In the genomic region with DNA sequence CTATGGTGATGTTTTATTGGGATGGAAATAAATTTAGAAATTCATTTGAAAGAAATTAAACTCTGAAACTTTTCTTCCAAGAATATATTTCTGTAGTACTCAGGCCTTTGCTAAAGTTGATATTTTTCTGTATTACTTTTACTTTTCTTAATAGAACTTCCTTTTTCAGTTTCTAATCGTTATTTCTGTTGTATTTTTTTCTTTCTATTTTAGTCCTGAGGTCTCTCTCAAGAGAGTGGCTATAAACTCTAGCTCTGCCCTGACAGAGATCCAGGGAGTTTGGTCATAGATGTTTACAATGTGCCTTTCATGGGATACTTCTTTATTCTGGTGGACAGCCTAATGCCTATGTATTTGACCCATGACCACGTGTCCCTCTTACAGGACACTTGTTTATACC, we compare ENCODE assay signal across 22 cellular contexts. TPM values are rescaled to one million over a fixed set of nuclear protein-coding genes. Genes with fewer than 3 reads are reported as not detected.
DNase-seq lines count a peak whose midpoint lies in the region; ATAC-seq and TF ChIP-seq lines count a peak whose summit lies in the region.
"Had no signal": no experiment of that assay in that cellular context is flagged by ENCODE, and none has a peak within 500 bp of the region (broad histone marks: within the 10 kb centered on the region; RNA-seq: fewer than 3 reads in every experiment).

No MANE protein-coding gene starts in this region.

- no peaks in the 10 kb centered on the region for H3K36me3 Mint-ChIP-seq in stimulated activated memory B cell treated with anti-CD40 and anti-IgM and Interleukin-4, amounts not matched to agents 10 μg/mL and 1 μg/mL and 100 μg/mL, for 72 hours
- no peaks in the 10 kb centered on the region for H3K36me3 Mint-ChIP-seq in endodermal cell (ENCODE audit: low read depth)

- H3K79me2 ChIP-seq in DOHH2 (ENCODE audit: control insufficient read depth, low read length) (no peaks in the 10 kb centered on the region), OCI-LY3 (ENCODE audit: low read length) (no peaks in the 10 kb centered on the region)

- ATAC-seq in HG02885 (IDR thresholded peaks at IDR 0.05; ENCODE audit: poor library complexity, unreplicated experiment), result peak; percentile 64
- ATAC-seq in stimulated activated memory B cell treated with anti-CD40 and anti-IgM and Interleukin-4, amounts not matched to agents 10 μg/mL and 1 μg/mL and 100 μg/mL, for 72 hours, result no peak
- ATAC-seq: HepG2 had no signal

- H3K9ac ChIP-seq in OCI-LY3 (ENCODE audit: low read length) (no peak overlapping the region; the same call in 1 of the 2 replicates), endodermal cell (ENCODE audit: extremely low read depth, low read length, poor library complexity, severe bottlenecking) (no peak overlapping the region)

- H3K4me1 Mint-ChIP-seq in stimulated activated memory B cell treated with anti-CD40 and anti-IgM and Interleukin-4, amounts not matched to agents 10 μg/mL and 1 μg/mL and 100 μg/mL, for 72 hours, result peaks cover 19% of the 10 kb centered on the region
- H3K4me1 Mint-ChIP-seq in endodermal cell, result peaks cover 17% of the 10 kb centered on the region

- no peaks in the 10 kb centered on the region for H3K27me3 Mint-ChIP-seq in stimulated activated memory B cell treated with anti-CD40 and anti-IgM and Interleukin-4, amounts not matched to agents 10 μg/mL and 1 μg/mL and 100 μg/mL, for 72 hours
- H3K27me3 Mint-ChIP-seq in endodermal cell (ENCODE audit: insufficient read depth), result peaks cover 10% of the 10 kb centered on the region

- H3K9me3 ChIP-seq in DOHH2 (ENCODE audit: control insufficient read depth, insufficient read depth, low read length) (peaks cover 11% of the 10 kb centered on the region; the same call in 1 of the 2 replicates), OCI-LY3 (ENCODE audit: insufficient read depth, low read length) (no peaks in the 10 kb centered on the region), endodermal cell (ENCODE audit: control insufficient read depth, low read length) (no peaks in the 10 kb centered on the region)

- H3K9me3 Mint-ChIP-seq in stimulated activated memory B cell treated with anti-CD40 and anti-IgM and Interleukin-4, amounts not matched to agents 10 μg/mL and 1 μg/mL and 100 μg/mL, for 72 hours, result peaks cover 8% of the 10 kb centered on the region
- no peaks in the 10 kb centered on the region for H3K9me3 Mint-ChIP-seq in endodermal cell

- DNase-seq in SK-N-DZ (ENCODE audit: low spot score), result no peak
- DNase-seq in cerebellum (ENCODE audit: low spot score), result no peak
- DNase-seq in endodermal cell, result no peak
- DNase-seq: ACHN, DMS79 treated with DMSO at 0.1 percent for 48 hours, KG1, NCI-H1048, NCI-H1436, NCI-H1930, NCI-H226, NCI-H524, OCI-M1, SHP77 had no signal

- H3K36me3 ChIP-seq in DOHH2 (ENCODE audit: control insufficient read depth, low read length) (0 out of 2 replicates have a peak, but pooled peaks cover 5% of the 10 kb centered on the region), OCI-LY3 (replicated peaks; ENCODE audit: low read depth, low read length) (no peaks in the 10 kb centered on the region), endodermal cell (ENCODE audit: control insufficient read depth, insufficient read depth, low read length) (no peaks in the 10 kb centered on the region)

- H3K4me3 ChIP-seq in DOHH2 (ENCODE audit: low read length) (peak overlapping the region; percentile 46), OCI-LY3 (ENCODE audit: low read length) (peak overlapping the region; percentile 25; the same call in 1 of the 2 replicates), endodermal cell (ENCODE audit: low read length) (no peak overlapping the region)

- no peak overlapping the region for H2AFZ ChIP-seq in OCI-LY3 (ENCODE audit: low read depth, low read length)

- 88 to 100% methylated on average over 1 to 2 of the region's 2 CpGs for WGBS in endodermal cell (ENCODE audit: insufficient coverage in 1 of 2, insufficient read length in 1 of 2), 2 experiments

- H3K4me1 ChIP-seq in DOHH2 (ENCODE audit: control insufficient read depth, low read length) (peaks cover 34% of the 10 kb centered on the region), OCI-LY3 (ENCODE audit: low read length) (peaks cover 27% of the 10 kb centered on the region), endodermal cell (ENCODE audit: control insufficient read depth, insufficient read depth, low read length) (no peaks in the 10 kb centered on the region)

- no peaks in the 10 kb centered on the region for H3K9me2 ChIP-seq in DOHH2 (replicated peaks; ENCODE audit: control insufficient read depth, low read length)

- H3K4me2 ChIP-seq in DOHH2 (ENCODE audit: low read length), result peak overlapping the region; percentile 54
- peak overlapping the region; percentile 52 for H3K4me2 ChIP-seq in OCI-LY3 (ENCODE audit: low read length)

- no peaks in the 10 kb centered on the region; the same call in 1 of the 2 replicates for H3F3A ChIP-seq in DOHH2 (ENCODE audit: control insufficient read depth, insufficient read depth)

- no peak for TF ChIP-seq CTCF in DOHH2 (IDR thresholded peaks at IDR 0.05; ENCODE audit: low read depth, low read length, poor library complexity, severe bottlenecking)
- TF ChIP-seq CTCF in OCI-LY3 (IDR thresholded peaks at IDR 0.05; ENCODE audit: low read depth, low read length), result no peak
- no peak for TF ChIP-seq CTCF in endodermal cell (conservative IDR thresholded peaks at IDR 0.05)

- H3K27ac ChIP-seq in DOHH2 (ENCODE audit: low read depth, low read length) (peak overlapping the region; percentile 31), OCI-LY3 (ENCODE audit: low read length) (peak overlapping the region; percentile 43; the same call in 1 of the 2 replicates), endodermal cell (ENCODE audit: low read depth, low read length) (no peak overlapping the region)

- H4K20me1 ChIP-seq in DOHH2 (ENCODE audit: control insufficient read depth, insufficient read depth, low read depth, low read length) (no peaks in the 10 kb centered on the region), OCI-LY3 (ENCODE audit: insufficient read depth, low read length) (no peaks in the 10 kb centered on the region)

- H3K4me3 Mint-ChIP-seq in stimulated activated memory B cell treated with anti-CD40 and anti-IgM and Interleukin-4, amounts not matched to agents 10 μg/mL and 1 μg/mL and 100 μg/mL, for 72 hours, result no peak overlapping the region
- H3K4me3 Mint-ChIP-seq in endodermal cell, result no peak overlapping the region

- peak overlapping the region; percentile 13 for H3K27ac Mint-ChIP-seq in stimulated activated memory B cell treated with anti-CD40 and anti-IgM and Interleukin-4, amounts not matched to agents 10 μg/mL and 1 μg/mL and 100 μg/mL, for 72 hours
- no peak overlapping the region for H3K27ac Mint-ChIP-seq in endodermal cell

- H3K27me3 ChIP-seq in DOHH2 (ENCODE audit: control insufficient read depth, low read length) (no peaks in the 10 kb centered on the region), OCI-LY3 (ENCODE audit: low read depth, low read length) (no peaks in the 10 kb centered on the region), endodermal cell (ENCODE audit: control insufficient read depth, insufficient read depth, low read length, poor library complexity, severe bottlenecking) (no peaks in the 10 kb centered on the region)

RNA-seq across cellular contexts. Expression of a gene that starts 51.0 kb away (rescaled TPM):
- 1.6 TPM in 1 of 2 replicates, not detected in the other for polyA plus RNA-seq in SK-N-DZ (2014; cell fraction: cytosol; rRNA removed)
- 0.60 and 1.4 TPM in 2 replicates for polyA plus RNA-seq in SK-N-DZ (2014; cell fraction: nucleus; rRNA removed)
- total RNA-seq in cerebellum (not detected), endodermal cell (not detected)
- not detected for polyA plus RNA-seq in endodermal cell (2013, experiment 1 of 2)
- not detected for polyA plus RNA-seq in endodermal cell (2013, experiment 2 of 2)
- total RNA-seq: G401; H4; HepG2; RPMI7951; T-helper 1 cell treated with Interleukin-12 subunit alpha and Interleukin-12 subunit beta and Interleukin-4 antibody, amounts not matched to agents 30 ng/mL and 1 ng/mL, for 36 hours had no signal
